1 cellular context compared by ENCODE assay signal in genomic region chr1:31476891-31477846, GRCh38.
TF ChIP-seq lines count a peak whose summit lies in the region.

No MANE protein-coding gene starts in this region.

TF ChIP-seq in GM12878, 131 proteins besides CTCF, POLR2A, EP300 and RAD21 (continued from another document and continues in another):
- TF ChIP-seq, protein P1, sequence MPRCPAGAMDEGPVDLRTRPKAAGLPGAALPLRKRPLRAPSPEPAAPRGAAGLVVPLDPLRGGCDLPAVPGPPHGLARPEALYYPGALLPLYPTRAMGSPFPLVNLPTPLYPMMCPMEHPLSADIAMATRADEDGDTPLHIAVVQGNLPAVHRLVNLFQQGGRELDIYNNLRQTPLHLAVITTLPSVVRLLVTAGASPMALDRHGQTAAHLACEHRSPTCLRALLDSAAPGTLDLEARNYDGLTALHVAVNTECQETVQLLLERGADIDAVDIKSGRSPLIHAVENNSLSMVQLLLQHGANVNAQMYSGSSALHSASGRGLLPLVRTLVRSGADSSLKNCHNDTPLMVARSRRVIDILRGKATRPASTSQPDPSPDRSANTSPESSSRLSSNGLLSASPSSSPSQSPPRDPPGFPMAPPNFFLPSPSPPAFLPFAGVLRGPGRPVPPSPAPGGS (IDR thresholded peaks at IDR 0.05; ENCODE audit: borderline replicate concordance, insufficient read depth, low read depth, low read length, poor library complexity, severe bottlenecking) = no peak
- TF ChIP-seq, protein P2, sequence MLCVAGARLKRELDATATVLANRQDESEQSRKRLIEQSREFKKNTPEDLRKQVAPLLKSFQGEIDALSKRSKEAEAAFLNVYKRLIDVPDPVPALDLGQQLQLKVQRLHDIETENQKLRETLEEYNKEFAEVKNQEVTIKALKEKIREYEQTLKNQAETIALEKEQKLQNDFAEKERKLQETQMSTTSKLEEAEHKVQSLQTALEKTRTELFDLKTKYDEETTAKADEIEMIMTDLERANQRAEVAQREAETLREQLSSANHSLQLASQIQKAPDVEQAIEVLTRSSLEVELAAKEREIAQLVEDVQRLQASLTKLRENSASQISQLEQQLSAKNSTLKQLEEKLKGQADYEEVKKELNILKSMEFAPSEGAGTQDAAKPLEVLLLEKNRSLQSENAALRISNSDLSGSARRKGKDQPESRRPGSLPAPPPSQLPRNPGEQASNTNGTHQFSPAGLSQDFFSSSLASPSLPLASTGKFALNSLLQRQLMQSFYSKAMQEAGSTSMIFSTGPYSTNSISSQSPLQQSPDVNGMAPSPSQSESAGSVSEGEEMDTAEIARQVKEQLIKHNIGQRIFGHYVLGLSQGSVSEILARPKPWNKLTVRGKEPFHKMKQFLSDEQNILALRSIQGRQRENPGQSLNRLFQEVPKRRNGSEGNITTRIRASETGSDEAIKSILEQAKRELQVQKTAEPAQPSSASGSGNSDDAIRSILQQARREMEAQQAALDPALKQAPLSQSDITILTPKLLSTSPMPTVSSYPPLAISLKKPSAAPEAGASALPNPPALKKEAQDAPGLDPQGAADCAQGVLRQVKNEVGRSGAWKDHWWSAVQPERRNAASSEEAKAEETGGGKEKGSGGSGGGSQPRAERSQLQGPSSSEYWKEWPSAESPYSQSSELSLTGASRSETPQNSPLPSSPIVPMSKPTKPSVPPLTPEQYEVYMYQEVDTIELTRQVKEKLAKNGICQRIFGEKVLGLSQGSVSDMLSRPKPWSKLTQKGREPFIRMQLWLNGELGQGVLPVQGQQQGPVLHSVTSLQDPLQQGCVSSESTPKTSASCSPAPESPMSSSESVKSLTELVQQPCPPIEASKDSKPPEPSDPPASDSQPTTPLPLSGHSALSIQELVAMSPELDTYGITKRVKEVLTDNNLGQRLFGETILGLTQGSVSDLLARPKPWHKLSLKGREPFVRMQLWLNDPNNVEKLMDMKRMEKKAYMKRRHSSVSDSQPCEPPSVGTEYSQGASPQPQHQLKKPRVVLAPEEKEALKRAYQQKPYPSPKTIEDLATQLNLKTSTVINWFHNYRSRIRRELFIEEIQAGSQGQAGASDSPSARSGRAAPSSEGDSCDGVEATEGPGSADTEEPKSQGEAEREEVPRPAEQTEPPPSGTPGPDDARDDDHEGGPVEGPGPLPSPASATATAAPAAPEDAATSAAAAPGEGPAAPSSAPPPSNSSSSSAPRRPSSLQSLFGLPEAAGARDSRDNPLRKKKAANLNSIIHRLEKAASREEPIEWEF (IDR thresholded peaks at IDR 0.05; ENCODE audit: insufficient replicate concordance, low read depth, low read length) = peak; percentile 88
- 0 out of 2 replicates have a peak, but pooled peaks have one; percentile 92 for TF ChIP-seq NBN (IDR thresholded peaks at IDR 0.05)
- TF ChIP-seq JUND (IDR thresholded peaks at IDR 0.05; ENCODE audit: low read depth, low read length) = no peak
- 0 out of 2 replicates have a peak, but pooled peaks have one; percentile 45 for TF ChIP-seq SMARCA5 (IDR thresholded peaks at IDR 0.05)
- no peak for TF ChIP-seq E2F4 (IDR thresholded peaks at IDR 0.05; ENCODE audit: low read depth, low read length)
- TF ChIP-seq CHD2 (IDR thresholded peaks at IDR 0.05; ENCODE audit: borderline replicate concordance, low read depth, low read length) = peak; percentile 61; the same call in 1 of the 2 replicates
- TF ChIP-seq MYB (IDR thresholded peaks at IDR 0.05; ENCODE audit: borderline replicate concordance, low read depth, low read length) = peak; percentile 12; the same call in 1 of the 2 replicates
- TF ChIP-seq ZNF687 (IDR thresholded peaks at IDR 0.05) = peak; percentile 90
- TF ChIP-seq, protein P3, sequence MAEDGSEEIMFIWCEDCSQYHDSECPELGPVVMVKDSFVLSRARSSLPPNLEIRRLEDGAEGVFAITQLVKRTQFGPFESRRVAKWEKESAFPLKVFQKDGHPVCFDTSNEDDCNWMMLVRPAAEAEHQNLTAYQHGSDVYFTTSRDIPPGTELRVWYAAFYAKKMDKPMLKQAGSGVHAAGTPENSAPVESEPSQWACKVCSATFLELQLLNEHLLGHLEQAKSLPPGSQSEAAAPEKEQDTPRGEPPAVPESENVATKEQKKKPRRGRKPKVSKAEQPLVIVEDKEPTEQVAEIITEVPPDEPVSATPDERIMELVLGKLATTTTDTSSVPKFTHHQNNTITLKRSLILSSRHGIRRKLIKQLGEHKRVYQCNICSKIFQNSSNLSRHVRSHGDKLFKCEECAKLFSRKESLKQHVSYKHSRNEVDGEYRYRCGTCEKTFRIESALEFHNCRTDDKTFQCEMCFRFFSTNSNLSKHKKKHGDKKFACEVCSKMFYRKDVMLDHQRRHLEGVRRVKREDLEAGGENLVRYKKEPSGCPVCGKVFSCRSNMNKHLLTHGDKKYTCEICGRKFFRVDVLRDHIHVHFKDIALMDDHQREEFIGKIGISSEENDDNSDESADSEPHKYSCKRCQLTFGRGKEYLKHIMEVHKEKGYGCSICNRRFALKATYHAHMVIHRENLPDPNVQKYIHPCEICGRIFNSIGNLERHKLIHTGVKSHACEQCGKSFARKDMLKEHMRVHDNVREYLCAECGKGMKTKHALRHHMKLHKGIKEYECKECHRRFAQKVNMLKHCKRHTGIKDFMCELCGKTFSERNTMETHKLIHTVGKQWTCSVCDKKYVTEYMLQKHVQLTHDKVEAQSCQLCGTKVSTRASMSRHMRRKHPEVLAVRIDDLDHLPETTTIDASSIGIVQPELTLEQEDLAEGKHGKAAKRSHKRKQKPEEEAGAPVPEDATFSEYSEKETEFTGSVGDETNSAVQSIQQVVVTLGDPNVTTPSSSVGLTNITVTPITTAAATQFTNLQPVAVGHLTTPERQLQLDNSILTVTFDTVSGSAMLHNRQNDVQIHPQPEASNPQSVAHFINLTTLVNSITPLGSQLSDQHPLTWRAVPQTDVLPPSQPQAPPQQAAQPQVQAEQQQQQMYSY (CRISPR knock-in tag; IDR thresholded peaks at IDR 0.05) = 0 out of 2 replicates have a peak, but pooled peaks have one; percentile 21
- TF ChIP-seq, protein P4, sequence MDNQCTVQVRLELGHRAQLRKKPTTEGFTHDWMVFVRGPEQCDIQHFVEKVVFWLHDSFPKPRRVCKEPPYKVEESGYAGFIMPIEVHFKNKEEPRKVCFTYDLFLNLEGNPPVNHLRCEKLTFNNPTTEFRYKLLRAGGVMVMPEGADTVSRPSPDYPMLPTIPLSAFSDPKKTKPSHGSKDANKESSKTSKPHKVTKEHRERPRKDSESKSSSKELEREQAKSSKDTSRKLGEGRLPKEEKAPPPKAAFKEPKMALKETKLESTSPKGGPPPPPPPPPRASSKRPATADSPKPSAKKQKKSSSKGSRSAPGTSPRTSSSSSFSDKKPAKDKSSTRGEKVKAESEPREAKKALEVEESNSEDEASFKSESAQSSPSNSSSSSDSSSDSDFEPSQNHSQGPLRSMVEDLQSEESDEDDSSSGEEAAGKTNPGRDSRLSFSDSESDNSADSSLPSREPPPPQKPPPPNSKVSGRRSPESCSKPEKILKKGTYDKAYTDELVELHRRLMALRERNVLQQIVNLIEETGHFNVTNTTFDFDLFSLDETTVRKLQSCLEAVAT (IDR thresholded peaks at IDR 0.05) = peak; percentile 79; the same call in 1 of the 2 replicates
- TF ChIP-seq ZNF24 (IDR thresholded peaks at IDR 0.05) = peak; percentile 63; the same call in 1 of the 2 replicates
- peak; percentile 70; the same call in 1 of the 2 replicates for TF ChIP-seq HDGF (IDR thresholded peaks at IDR 0.05)
- TF ChIP-seq, protein P5, sequence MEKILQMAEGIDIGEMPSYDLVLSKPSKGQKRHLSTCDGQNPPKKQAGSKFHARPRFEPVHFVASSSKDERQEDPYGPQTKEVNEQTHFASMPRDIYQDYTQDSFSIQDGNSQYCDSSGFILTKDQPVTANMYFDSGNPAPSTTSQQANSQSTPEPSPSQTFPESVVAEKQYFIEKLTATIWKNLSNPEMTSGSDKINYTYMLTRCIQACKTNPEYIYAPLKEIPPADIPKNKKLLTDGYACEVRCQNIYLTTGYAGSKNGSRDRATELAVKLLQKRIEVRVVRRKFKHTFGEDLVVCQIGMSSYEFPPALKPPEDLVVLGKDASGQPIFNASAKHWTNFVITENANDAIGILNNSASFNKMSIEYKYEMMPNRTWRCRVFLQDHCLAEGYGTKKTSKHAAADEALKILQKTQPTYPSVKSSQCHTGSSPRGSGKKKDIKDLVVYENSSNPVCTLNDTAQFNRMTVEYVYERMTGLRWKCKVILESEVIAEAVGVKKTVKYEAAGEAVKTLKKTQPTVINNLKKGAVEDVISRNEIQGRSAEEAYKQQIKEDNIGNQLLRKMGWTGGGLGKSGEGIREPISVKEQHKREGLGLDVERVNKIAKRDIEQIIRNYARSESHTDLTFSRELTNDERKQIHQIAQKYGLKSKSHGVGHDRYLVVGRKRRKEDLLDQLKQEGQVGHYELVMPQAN (conservative IDR thresholded peaks at IDR 0.05) = 0 out of 2 replicates have a peak, but pooled peaks have one; percentile 22
- peak; percentile 81 for TF ChIP-seq DPF2 (IDR thresholded peaks at IDR 0.05)
- TF ChIP-seq, protein P6, sequence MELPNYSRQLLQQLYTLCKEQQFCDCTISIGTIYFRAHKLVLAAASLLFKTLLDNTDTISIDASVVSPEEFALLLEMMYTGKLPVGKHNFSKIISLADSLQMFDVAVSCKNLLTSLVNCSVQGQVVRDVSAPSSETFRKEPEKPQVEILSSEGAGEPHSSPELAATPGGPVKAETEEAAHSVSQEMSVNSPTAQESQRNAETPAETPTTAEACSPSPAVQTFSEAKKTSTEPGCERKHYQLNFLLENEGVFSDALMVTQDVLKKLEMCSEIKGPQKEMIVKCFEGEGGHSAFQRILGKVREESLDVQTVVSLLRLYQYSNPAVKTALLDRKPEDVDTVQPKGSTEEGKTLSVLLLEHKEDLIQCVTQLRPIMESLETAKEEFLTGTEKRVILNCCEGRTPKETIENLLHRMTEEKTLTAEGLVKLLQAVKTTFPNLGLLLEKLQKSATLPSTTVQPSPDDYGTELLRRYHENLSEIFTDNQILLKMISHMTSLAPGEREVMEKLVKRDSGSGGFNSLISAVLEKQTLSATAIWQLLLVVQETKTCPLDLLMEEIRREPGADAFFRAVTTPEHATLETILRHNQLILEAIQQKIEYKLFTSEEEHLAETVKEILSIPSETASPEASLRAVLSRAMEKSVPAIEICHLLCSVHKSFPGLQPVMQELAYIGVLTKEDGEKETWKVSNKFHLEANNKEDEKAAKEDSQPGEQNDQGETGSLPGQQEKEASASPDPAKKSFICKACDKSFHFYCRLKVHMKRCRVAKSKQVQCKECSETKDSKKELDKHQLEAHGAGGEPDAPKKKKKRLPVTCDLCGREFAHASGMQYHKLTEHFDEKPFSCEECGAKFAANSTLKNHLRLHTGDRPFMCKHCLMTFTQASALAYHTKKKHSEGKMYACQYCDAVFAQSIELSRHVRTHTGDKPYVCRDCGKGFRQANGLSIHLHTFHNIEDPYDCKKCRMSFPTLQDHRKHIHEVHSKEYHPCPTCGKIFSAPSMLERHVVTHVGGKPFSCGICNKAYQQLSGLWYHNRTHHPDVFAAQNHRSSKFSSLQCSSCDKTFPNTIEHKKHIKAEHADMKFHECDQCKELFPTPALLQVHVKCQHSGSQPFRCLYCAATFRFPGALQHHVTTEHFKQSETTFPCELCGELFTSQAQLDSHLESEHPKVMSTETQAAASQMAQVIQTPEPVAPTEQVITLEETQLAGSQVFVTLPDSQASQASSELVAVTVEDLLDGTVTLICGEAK (IDR thresholded peaks at IDR 0.05; ENCODE audit: borderline replicate concordance) = no peak
- peak; percentile 18 to 63; a peak in 2 of 4 replicates for TF ChIP-seq BHLHE40 (IDR thresholded peaks at IDR 0.05; ENCODE audit: borderline replicate concordance in 1 of 2, low read depth in 2 of 2, low read length in 1 of 2)
- TF ChIP-seq, protein P7, sequence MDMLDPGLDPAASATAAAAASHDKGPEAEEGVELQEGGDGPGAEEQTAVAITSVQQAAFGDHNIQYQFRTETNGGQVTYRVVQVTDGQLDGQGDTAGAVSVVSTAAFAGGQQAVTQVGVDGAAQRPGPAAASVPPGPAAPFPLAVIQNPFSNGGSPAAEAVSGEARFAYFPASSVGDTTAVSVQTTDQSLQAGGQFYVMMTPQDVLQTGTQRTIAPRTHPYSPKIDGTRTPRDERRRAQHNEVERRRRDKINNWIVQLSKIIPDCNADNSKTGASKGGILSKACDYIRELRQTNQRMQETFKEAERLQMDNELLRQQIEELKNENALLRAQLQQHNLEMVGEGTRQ (IDR thresholded peaks at IDR 0.05; ENCODE audit: borderline replicate concordance, low read depth, low read length) = no peak
